In the genomic region with DNA sequence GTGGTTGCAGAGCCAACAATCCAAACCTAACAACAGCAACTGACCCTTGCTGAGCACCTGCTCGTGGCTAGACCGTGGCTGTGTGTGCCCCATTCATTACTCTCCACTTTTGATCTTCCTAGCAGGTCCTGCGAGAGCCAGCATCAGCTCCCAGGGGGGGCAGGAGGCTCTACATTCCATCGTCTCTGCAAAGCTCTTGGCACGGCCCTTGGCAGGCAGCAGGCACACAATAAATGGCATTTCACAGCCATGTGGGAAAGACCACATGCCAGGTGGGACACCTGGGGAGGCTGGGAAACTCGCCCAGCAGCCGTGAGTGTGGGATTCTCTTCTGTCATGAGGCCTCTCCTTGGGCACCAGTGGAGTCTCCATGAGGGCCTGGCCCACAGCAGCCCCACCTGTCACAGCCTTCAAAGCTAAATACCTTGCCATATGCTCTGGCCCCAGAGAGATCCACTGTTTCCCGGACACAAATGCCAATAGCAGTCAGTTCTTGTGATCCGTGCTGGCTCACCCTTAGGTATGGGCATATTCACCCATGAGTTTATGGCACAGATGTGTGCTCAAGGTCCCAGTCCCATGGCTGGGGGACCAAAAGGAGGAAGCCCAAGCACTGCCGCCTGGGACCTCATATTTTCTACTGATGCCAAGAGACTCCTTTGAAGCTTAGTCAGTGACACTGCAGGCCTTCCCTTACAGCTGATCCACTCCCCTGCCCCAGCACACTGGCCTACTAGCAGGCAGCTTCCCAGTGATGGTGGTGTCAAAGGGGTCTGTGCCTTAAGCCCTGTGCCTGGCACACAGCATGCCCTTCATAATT, we compare ENCODE assay signal across 25 cellular contexts. TPM values are rescaled to one million over a fixed set of nuclear protein-coding genes. Genes with fewer than 3 reads are reported as not detected.
DNase-seq lines count a peak whose midpoint lies in the region; ATAC-seq lines count a peak whose summit lies in the region.
"Had no signal": no experiment of that assay in that cellular context is flagged by ENCODE, and none has a peak within 500 bp of the region (broad histone marks: within the 10 kb centered on the region; RNA-seq: fewer than 3 reads in every experiment).

No MANE protein-coding gene starts in this region.

- peak; percentile 45 for DNase-seq in COR-L47 (lab: John Stamatoyannopoulos, UW)
- DNase-seq in LoVo (ENCODE audit: low spot score), result peak; percentile 7
- peak; percentile 86 for DNase-seq in cerebellum (ENCODE audit: low spot score)
- no peak for DNase-seq in neuronal stem cell (ENCODE audit: low spot score)
- DNase-seq in NCI-H2029 treated with DMSO at 0.1 percent for 48 hours (lab: John Stamatoyannopoulos, UW), result no peak
- DNase-seq in germinal center (ENCODE audit: low spot score), result no peak
- DNase-seq in activated gamma-delta T cell treated with Interleukin-2 at 50 U/mL for 16 hours, result no peak
- DNase-seq: activated CD8-positive, alpha-beta T cell treated with anti-CD3 and anti-CD28 coated beads for 36 hours; activated naive CD4-positive, alpha-beta T cell treated with anti-CD3 and anti-CD28 coated beads, Interleukin-2, amount 50 U/mL, for 16 hours; activated T-cell treated with anti-CD3 and anti-CD28 coated beads, Interleukin-2, amount 50 U/mL, for 48 hours; IMR-90; NCI-H1436 treated with DMSO at 0.1 percent for 48 hours; occipital lobe; right cardiac atrium had no signal

- H3K9me3 ChIP-seq in neuronal stem cell (replicated peaks in 1 of 2; ENCODE audit: control insufficient read depth in 2 of 2, insufficient read depth in 1 of 2, low read depth in 1 of 2, low read length in 2 of 2), result no peaks in the 10 kb centered on the region
- H3K9me3 ChIP-seq: ascending aorta, suprapubic skin had no signal

- no peaks in the 10 kb centered on the region for H3K27me3 ChIP-seq in neuronal stem cell (ENCODE audit: control insufficient read depth in 3 of 3, insufficient read depth in 3 of 3, low read depth in 1 of 3, low read length in 3 of 3)
- H3K27me3 ChIP-seq: ascending aorta, hepatocyte had no signal

- no peak overlapping the region for H2BK120ac ChIP-seq in neuronal stem cell (ENCODE audit: low read depth, low read length)

- peak overlapping the region; percentile 38 for H3K18ac ChIP-seq in neuronal stem cell (ENCODE audit: low read length)

- H4K8ac ChIP-seq in neuronal stem cell (ENCODE audit: low read depth, low read length), result no peak overlapping the region

- H3K9ac ChIP-seq in neuronal stem cell (ENCODE audit: low read depth, low read length, poor library complexity), result peak overlapping the region; percentile 2

- peak overlapping the region; percentile 14 for H3K14ac ChIP-seq in neuronal stem cell (ENCODE audit: low read length)

- H2AFZ ChIP-seq in neuronal stem cell (ENCODE audit: low read length), result no peak overlapping the region
- H2AFZ ChIP-seq: hepatocyte had no signal

- no peak overlapping the region for H2BK15ac ChIP-seq in neuronal stem cell (ENCODE audit: low read length)

- no peak overlapping the region for H3K4me3 ChIP-seq in neuronal stem cell (ENCODE audit: low read length in 2 of 2)
- H3K4me3 ChIP-seq: ascending aorta, hepatocyte, lung, suprapubic skin had no signal

- no peak overlapping the region for H3K23ac ChIP-seq in neuronal stem cell (ENCODE audit: low read depth, low read length, poor library complexity)

- H3K36me3 ChIP-seq in neuronal stem cell (replicated peaks in 1 of 2; ENCODE audit: control insufficient read depth in 2 of 2, insufficient read depth in 2 of 2, low read length in 2 of 2), result no peaks in the 10 kb centered on the region
- H3K36me3 ChIP-seq: ascending aorta, suprapubic skin had no signal

- no peak for ATAC-seq in GM19397 (IDR thresholded peaks at IDR 0.05; ENCODE audit: unreplicated experiment)
- ATAC-seq: activated CD8-positive, alpha-beta T cell treated with anti-CD3 and anti-CD28 coated beads for 36 hours; right cardiac atrium; SK-N-SH treated with all-trans-retinoic acid at 6 μM for 48 hours; WTC11 had no signal

- H2AK5ac ChIP-seq in neuronal stem cell (ENCODE audit: low read depth, low read length), result no peak overlapping the region

- H3K4me2 ChIP-seq in neuronal stem cell (ENCODE audit: insufficient read depth, low read length, poor library complexity, severe bottlenecking), result no peak overlapping the region
- H3K4me2 ChIP-seq: hepatocyte had no signal

- H4K91ac ChIP-seq in neuronal stem cell (ENCODE audit: low read depth, low read length, poor library complexity), result no peak overlapping the region

- no peak overlapping the region for H2BK12ac ChIP-seq in neuronal stem cell (ENCODE audit: low read length)

- H3K4ac ChIP-seq in neuronal stem cell (ENCODE audit: low read length), result no peak overlapping the region

- H3K79me1 ChIP-seq in neuronal stem cell (ENCODE audit: low read depth, low read length), result no peaks in the 10 kb centered on the region

- H3K4me1 ChIP-seq in neuronal stem cell (ENCODE audit: control insufficient read depth in 2 of 2, insufficient read depth in 1 of 2, low read depth in 1 of 2, low read length in 2 of 2), result no peaks in the 10 kb centered on the region
- H3K4me1 ChIP-seq: ascending aorta had no signal

- H3K27ac ChIP-seq in neuronal stem cell (replicated peaks; ENCODE audit: low read length), result no peak overlapping the region
- H3K27ac ChIP-seq: ascending aorta, hepatocyte, HL-60, suprapubic skin had no signal

- no CpG with 5 or more reads among the region's 10 CpGs for WGBS in neuronal stem cell (ENCODE audit: extremely low coverage in 2 of 2, insufficient read length in 2 of 2, insufficient replicate concordance in 1 of 2), 2 donors

- no peak overlapping the region for H2BK5ac ChIP-seq in neuronal stem cell (ENCODE audit: low read length)

RNA-seq across cellular contexts. Expression of a gene that starts 6.8 kb away (rescaled TPM):
- total RNA-seq in cerebellum, result not detected
- polyA plus RNA-seq in neuronal stem cell (2013, experiment 1 of 2), result not detected
- not detected for polyA plus RNA-seq in neuronal stem cell (2013, experiment 2 of 2)
- total RNA-seq: activated CD8-positive, alpha-beta T cell treated with anti-CD3 and anti-CD28 coated beads for 36 hours; ascending aorta; hepatocyte; IMR-90; lung; MCF 10A; NCI-H460; occipital lobe; right cardiac atrium; suprapubic skin; WTC11 had no signal
- polyA plus RNA-seq: CD14-positive monocyte, hepatocyte, IMR-90, lung, right cardiac atrium had no signal

Comparison
In these comparisons a context has a peak if more than half of its experiments do, and no peak if none do; other contexts are left out.
1. DNase-seq: peak in COR-L47 (single experiment), LoVo (single experiment) and cerebellum (single experiment); none in neuronal stem cell (single experiment), NCI-H2029 treated with DMSO at 0.1 percent for 48 hours (single experiment), germinal center (single experiment) and activated gamma-delta T cell treated with Interleukin-2 at 50 U/mL for 16 hours (single experiment).